In the genomic region with DNA sequence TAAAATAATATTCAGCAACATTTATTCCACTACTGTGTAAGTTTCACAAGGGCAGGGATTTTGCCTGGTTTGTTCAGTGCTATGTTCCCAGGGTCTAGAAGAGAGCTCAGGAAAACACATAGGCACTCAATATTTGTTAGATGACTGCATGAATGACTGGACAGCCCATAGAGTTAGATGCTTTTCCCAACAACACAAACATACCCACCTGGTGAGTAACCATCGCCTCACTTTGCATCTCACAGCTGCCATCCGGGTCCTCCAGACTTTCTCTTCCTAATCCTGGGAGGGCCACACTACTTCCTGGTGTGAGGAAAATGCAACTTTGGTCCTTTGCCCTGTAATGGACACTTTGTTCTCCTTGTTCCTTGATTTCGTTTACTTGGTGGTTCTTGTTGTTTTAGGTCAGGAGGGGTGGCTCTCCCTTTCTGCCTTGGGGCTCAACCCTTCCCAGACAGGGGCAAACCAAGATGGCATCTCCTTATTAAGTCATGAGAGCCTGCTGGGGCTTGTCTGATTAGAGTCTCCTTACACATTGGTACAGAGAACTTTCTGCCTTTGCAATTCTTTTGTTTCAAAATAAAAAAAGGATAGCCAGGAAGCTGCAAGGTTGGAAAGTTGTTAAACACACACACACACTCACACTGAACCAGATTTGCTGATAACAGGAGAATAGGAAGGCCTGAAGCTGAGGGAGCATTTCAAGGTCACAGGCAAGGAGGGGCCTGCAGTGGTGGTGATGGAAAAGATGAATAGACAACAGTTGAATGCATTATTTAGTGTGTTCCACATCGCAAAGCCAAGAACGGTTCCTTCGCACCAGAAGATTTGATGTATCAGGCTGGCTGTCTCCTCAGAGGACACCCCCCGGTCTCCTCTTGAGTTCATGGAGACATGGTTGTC, we compare ENCODE assay signal across 31 cellular contexts.
DNase-seq lines count a peak whose midpoint lies in the region; ATAC-seq, FAIRE-seq and TF ChIP-seq lines count a peak whose summit lies in the region.
"Had no signal": no experiment of that assay in that cellular context is flagged by ENCODE, and none has a peak within 500 bp of the region (broad histone marks: within the 10 kb centered on the region; RNA-seq: fewer than 3 reads in every experiment).

No MANE protein-coding gene starts in this region.

- peaks cover 5% of the 10 kb centered on the region for H3K4me1 Mint-ChIP-seq in nephron
- H3K4me1 Mint-ChIP-seq in activated T-cell treated with anti-CD3 and anti-CD28 coated beads, Interleukin-2, amount 50 U/mL, for 24 hours (ENCODE audit: low read depth), result no peaks in the 10 kb centered on the region
- H3K4me1 Mint-ChIP-seq: activated CD4-positive, alpha-beta memory T cell treated with anti-CD3 and anti-CD28 coated beads, Interleukin-2, amount 10 ng/mL, durations not matched to agents 7 days and 5 days; activated naive CD4-positive, alpha-beta T cell treated with anti-CD3 and anti-CD28 coated beads, Interleukin-2, amount 10 ng/mL, durations not matched to agents 7 days and 5 days; CD4-positive, alpha-beta memory T cell had no signal

- H3K27me3 ChIP-seq in HepG2 (ENCODE audit: control insufficient read depth in 1 of 2, insufficient read depth in 2 of 2, low read length in 2 of 2) (no peaks in the 10 kb centered on the region), right lobe of liver (no peaks in the 10 kb centered on the region), bronchial epithelial cell (ENCODE audit: control insufficient read depth, insufficient read depth, low read length) (no peaks in the 10 kb centered on the region), vagina (no peaks in the 10 kb centered on the region)
- H3K27me3 ChIP-seq: body of pancreas, gastroesophageal sphincter, MG63, testis, uterus had no signal

- POLR2A ChIA-PET in HepG2 (lab: Yijun Ruan, JAX), result no interaction called here

- no peaks in the 10 kb centered on the region for H3K79me2 ChIP-seq in HepG2 (ENCODE audit: insufficient read depth, low read length)

- FAIRE-seq in HepG2 (lab: Jason Lieb, UNC), result peak; percentile 8
- peak; percentile 58 for FAIRE-seq in bronchial epithelial cell (lab: Jason Lieb, UNC)
- FAIRE-seq: D721Med, endometrium had no signal

- no peak for TF ChIP-seq CTCF in HepG2 (CRISPR knock-in tag; IDR thresholded peaks at IDR 0.05)
- no peak for TF ChIP-seq CTCF in right lobe of liver (IDR thresholded peaks at IDR 0.05)
- TF ChIP-seq CTCF in bronchial epithelial cell (IDR thresholded peaks at IDR 0.05; ENCODE audit: insufficient read depth, low read length, severe bottlenecking), result no peak
- no peak for TF ChIP-seq CTCF in nephron (IDR thresholded peaks at IDR 0.05; ENCODE audit: unreplicated experiment in 3 of 3)
- TF ChIP-seq CTCF in vagina (IDR thresholded peaks at IDR 0.05), result no peak

- no peak for TF ChIP-seq POLR2A in HepG2 (IDR thresholded peaks at IDR 0.05; ENCODE audit: insufficient read depth in 1 of 2, low read depth in 2 of 2, low read length in 2 of 2)
- no peak for TF ChIP-seq POLR2A in right lobe of liver (IDR thresholded peaks at IDR 0.05)
- TF ChIP-seq POLR2A in vagina (IDR thresholded peaks at IDR 0.05), result no peak

- H3K27me3 Mint-ChIP-seq in nephron (ENCODE audit: low read depth), result peaks cover 4% of the 10 kb centered on the region
- H3K27me3 Mint-ChIP-seq in activated T-cell treated with anti-CD3 and anti-CD28 coated beads, Interleukin-2, amount 50 U/mL, for 24 hours, result peaks cover 13% of the 10 kb centered on the region
- H3K27me3 Mint-ChIP-seq: activated CD4-positive, alpha-beta memory T cell treated with anti-CD3 and anti-CD28 coated beads, Interleukin-2, amount 10 ng/mL, durations not matched to agents 7 days and 5 days; activated naive CD4-positive, alpha-beta T cell treated with anti-CD3 and anti-CD28 coated beads, Interleukin-2, amount 10 ng/mL, durations not matched to agents 7 days and 5 days; CD4-positive, alpha-beta memory T cell; progenitor cell of endocrine pancreas had no signal

- H3K4me1 ChIP-seq in HepG2 (ENCODE audit: insufficient read depth, low read length) (no peaks in the 10 kb centered on the region), right lobe of liver (no peaks in the 10 kb centered on the region), vagina (no peaks in the 10 kb centered on the region)
- H3K4me1 ChIP-seq: adrenal gland, gastroesophageal sphincter, uterus had no signal

- no peak overlapping the region for H3K9ac ChIP-seq in HepG2 (ENCODE audit: insufficient read depth, low read depth, low read length)

- H3K4me3 ChIP-seq in HepG2 (replicated peaks in 1 of 3; ENCODE audit: insufficient read depth in 1 of 3, low read depth in 2 of 3, low read length in 3 of 3), result no peak overlapping the region
- no peak overlapping the region for H3K4me3 ChIP-seq in right lobe of liver
- no peak overlapping the region for H3K4me3 ChIP-seq in bronchial epithelial cell (ENCODE audit: low read depth, low read length)
- no peak overlapping the region for H3K4me3 ChIP-seq in vagina
- H3K4me3 ChIP-seq: adrenal gland, body of pancreas, dorsolateral prefrontal cortex, gastroesophageal sphincter, MG63, testis, uterus had no signal

- WGBS in HepG2 (ENCODE audit: low lambda C conversion rate), result 80% methylated on average over 5 of the region's 7 CpGs
- 62% methylated on average over 5 of the region's 7 CpGs for WGBS in right lobe of liver (ENCODE audit: insufficient coverage, low coverage, low lambda C conversion rate, missing lambda C conversion rate)

- H3K36me3 ChIP-seq in HepG2 (replicated peaks in 1 of 2; ENCODE audit: control insufficient read depth in 1 of 2, insufficient read depth in 2 of 2, low read length in 2 of 2) (no peaks in the 10 kb centered on the region), right lobe of liver (no peaks in the 10 kb centered on the region), bronchial epithelial cell (ENCODE audit: control insufficient read depth, insufficient read depth, low read length) (no peaks in the 10 kb centered on the region), vagina (no peaks in the 10 kb centered on the region)
- H3K36me3 ChIP-seq: adrenal gland, gastroesophageal sphincter, MG63, uterus had no signal

- ATAC-seq in HepG2, result no peak
- ATAC-seq in right lobe of liver, result no peak
- ATAC-seq: body of pancreas; gastroesophageal sphincter; left lobe of liver; Panc1; stimulated activated naive CD8-positive, alpha-beta T cell treated with anti-CD3 and anti-CD28 coated beads, Interleukin-15, Interleukin-2, amounts not matched to agents 100 U/mL and 50 U/mL, for 24 hours had no signal

- no TSS peak for BruUV-seq in HepG2 (replicated peaks; lab: Mats Ljungman, UMichigan)

- no peaks in the 10 kb centered on the region for H3K36me3 Mint-ChIP-seq in nephron (ENCODE audit: low read depth)
- no peaks in the 10 kb centered on the region for H3K36me3 Mint-ChIP-seq in activated T-cell treated with anti-CD3 and anti-CD28 coated beads, Interleukin-2, amount 50 U/mL, for 24 hours (ENCODE audit: low read depth)
- H3K36me3 Mint-ChIP-seq: activated naive CD4-positive, alpha-beta T cell treated with anti-CD3 and anti-CD28 coated beads, Interleukin-2, amount 10 ng/mL, durations not matched to agents 7 days and 5 days; CD4-positive, alpha-beta memory T cell had no signal

- DNase-seq in HepG2 (ENCODE audit: low spot score) (no peak), right lobe of liver (no peak), bronchial epithelial cell (ENCODE audit: low read depth) (peak; percentile 85), vagina (ENCODE audit: extremely low spot score in 2 of 2) (no peak), LoVo (ENCODE audit: low spot score) (no peak)
- no peak for DNase-seq in stimulated activated CD4-positive, alpha-beta T cell treated with anti-CD3 and anti-CD28 coated beads, Interleukin-1b, Interleukin-23, amount 100 ng/mL, for 48 hours
- DNase-seq in activated T-cell treated with anti-CD3 and anti-CD28 coated beads, Interleukin-2, amount 50 U/mL, for 24 hours, result no peak
- DNase-seq: activated CD4-positive, alpha-beta memory T cell treated with anti-CD3 and anti-CD28 coated beads, Interleukin-2, amount 10 ng/mL, durations not matched to agents 7 days and 5 days; activated CD8-positive, alpha-beta memory T cell treated with anti-CD3 and anti-CD28 coated beads, Interleukin-2, amount 50 U/mL, for 48 hours; activated naive CD4-positive, alpha-beta T cell treated with anti-CD3 and anti-CD28 coated beads, Interleukin-2, amount 10 ng/mL, durations not matched to agents 7 days and 5 days; adrenal gland; body of pancreas; CD4-positive, alpha-beta memory T cell; dorsolateral prefrontal cortex; KBM-7; mesenchymal stem cell; MG63; NCI-H1105 treated with DMSO at 0.1 percent for 48 hours; NCI-H187 treated with DMSO at 0.1 percent for 48 hours; NCI-H69; SIG-M5; stimulated activated naive CD8-positive, alpha-beta T cell treated with anti-CD3 and anti-CD28 coated beads, Interleukin-15, Interleukin-2, amounts not matched to agents 100 U/mL and 50 U/mL, for 24 hours; testis; uterus had no signal

- CTCF ChIA-PET in HepG2 (lab: Yijun Ruan, JAX; ENCODE audit: low intra/inter-chr PET ratio, low total read pairs), result no interaction called here

- no peak overlapping the region for H2AFZ ChIP-seq in HepG2 (ENCODE audit: low read length)

- H3K4me3 Mint-ChIP-seq in nephron, result no peak overlapping the region
- no peak overlapping the region for H3K4me3 Mint-ChIP-seq in activated T-cell treated with anti-CD3 and anti-CD28 coated beads, Interleukin-2, amount 50 U/mL, for 24 hours
- H3K4me3 Mint-ChIP-seq: activated CD4-positive, alpha-beta memory T cell treated with anti-CD3 and anti-CD28 coated beads, Interleukin-2, amount 10 ng/mL, durations not matched to agents 7 days and 5 days; activated naive CD4-positive, alpha-beta T cell treated with anti-CD3 and anti-CD28 coated beads, Interleukin-2, amount 10 ng/mL, durations not matched to agents 7 days and 5 days; CD4-positive, alpha-beta memory T cell had no signal

- no peak overlapping the region for H3K4me2 ChIP-seq in HepG2 (ENCODE audit: low read depth, low read length)

- H3K9me3 ChIP-seq in HepG2 (ENCODE audit: low read length) (no peaks in the 10 kb centered on the region), right lobe of liver (no peaks in the 10 kb centered on the region), vagina (no peaks in the 10 kb centered on the region)
- H3K9me3 ChIP-seq: adrenal gland, body of pancreas, gastroesophageal sphincter, MG63, testis, uterus had no signal

- TF ChIP-seq EP300 in HepG2 (IDR thresholded peaks at IDR 0.05; ENCODE audit: low read depth in 2 of 2, low read length in 2 of 2) (no peak), HepG2 (CRISPR knock-in tag; IDR thresholded peaks at IDR 0.05; ENCODE audit: borderline replicate concordance) (no peak)

- in situ Hi-C loops in HepG2 (cut with HindIII; ENCODE audit: extremely low pct_ligation_motif_present, low pct_unique_long_range_greater_than_20kb), result loop anchor here (25.0 kb wide), 1 partner anchor 180 kb away; a partner anchor contains a TSS

- H3K27ac Mint-ChIP-seq in nephron, result peak overlapping the region; percentile 3 to 73 (median 72)
- no peak overlapping the region for H3K27ac Mint-ChIP-seq in activated T-cell treated with anti-CD3 and anti-CD28 coated beads, Interleukin-2, amount 50 U/mL, for 24 hours
- H3K27ac Mint-ChIP-seq: activated CD4-positive, alpha-beta memory T cell treated with anti-CD3 and anti-CD28 coated beads, Interleukin-2, amount 10 ng/mL, durations not matched to agents 7 days and 5 days; activated naive CD4-positive, alpha-beta T cell treated with anti-CD3 and anti-CD28 coated beads, Interleukin-2, amount 10 ng/mL, durations not matched to agents 7 days and 5 days; CD4-positive, alpha-beta memory T cell; progenitor cell of endocrine pancreas had no signal

- H3K27ac ChIP-seq in HepG2 (ENCODE audit: extremely low read length, insufficient read depth, low read length) (no peak overlapping the region), right lobe of liver (no peak overlapping the region), vagina (no peak overlapping the region)
- H3K27ac ChIP-seq: adrenal gland, body of pancreas, dorsolateral prefrontal cortex, gastroesophageal sphincter, testis, uterus had no signal

- no peaks in the 10 kb centered on the region for H4K20me1 ChIP-seq in HepG2 (ENCODE audit: insufficient read depth, low read length)

- intact Hi-C loops in HepG2 (cut with micrococcal nuclease; ENCODE audit: unreplicated experiment) (no loop called here), right lobe of liver (cut with DNase I) (no loop called here), vagina (cut with DNase I) (no loop called here)

- TF ChIP-seq RAD21 in HepG2 (CRISPR knock-in tag; IDR thresholded peaks at IDR 0.05), result no peak

- H3K9me3 Mint-ChIP-seq in nephron, result peaks cover 12% of the 10 kb centered on the region
- H3K9me3 Mint-ChIP-seq in activated T-cell treated with anti-CD3 and anti-CD28 coated beads, Interleukin-2, amount 50 U/mL, for 24 hours, result no peaks in the 10 kb centered on the region
- H3K9me3 Mint-ChIP-seq: activated CD4-positive, alpha-beta memory T cell treated with anti-CD3 and anti-CD28 coated beads, Interleukin-2, amount 10 ng/mL, durations not matched to agents 7 days and 5 days; activated naive CD4-positive, alpha-beta T cell treated with anti-CD3 and anti-CD28 coated beads, Interleukin-2, amount 10 ng/mL, durations not matched to agents 7 days and 5 days had no signal
